In the genomic region with DNA sequence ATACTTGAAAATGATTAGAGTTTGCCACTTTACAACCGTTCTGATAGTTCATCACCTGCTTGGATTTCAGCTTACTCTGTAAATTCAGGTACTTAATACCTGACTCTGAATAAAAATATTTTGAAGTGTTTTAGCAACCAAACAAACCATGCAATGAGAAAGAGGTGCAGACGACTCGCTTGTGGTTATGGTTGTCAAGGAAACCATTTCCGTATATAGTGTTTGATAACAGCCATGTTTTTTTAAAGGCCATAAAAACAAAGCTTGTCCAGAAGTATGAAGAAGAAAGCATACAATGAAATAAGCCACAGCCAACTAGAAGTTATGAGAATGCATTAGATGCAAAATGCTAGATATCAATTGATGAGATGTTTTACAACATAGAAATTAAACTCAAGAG, we compare ENCODE assay signal across 8 cellular contexts.
DNase-seq lines count a peak whose midpoint lies in the region; ATAC-seq, FAIRE-seq and TF ChIP-seq lines count a peak whose summit lies in the region.

No MANE protein-coding gene starts in this region.

- DNase-seq in GM10266 (ENCODE audit: extremely low spot score) (peak; percentile 39), NOMO-1 (lab: John Stamatoyannopoulos, UW; ENCODE audit: unreplicated experiment in 2 of 2) (peak; percentile 42 to 85), amniotic epithelial cell (ENCODE audit: low read depth) (peak; percentile 71), pancreas (no peak), kidney (no peak)

- intact Hi-C loops in pancreas (cut with DNase I): no loop called here
- intact Hi-C loops in kidney (cut with DNase I): no loop called here

- ATAC-seq in HG03135 (IDR thresholded peaks at IDR 0.05; ENCODE audit: unreplicated experiment) (peak; percentile 71), pancreas (peak in 3 of 4 donors; percentile 23 to 63 (median 37)), HG03439 (IDR thresholded peaks at IDR 0.05; ENCODE audit: unreplicated experiment) (no peak), HG03097 (IDR thresholded peaks at IDR 0.05; ENCODE audit: low FRiP score, unreplicated experiment) (no peak)

- H3K9me3 ChIP-seq in pancreas: no peaks in the 10 kb centered on the region
- H3K9me3 ChIP-seq in kidney (ENCODE audit: control insufficient read depth in 1 of 2, low read length in 2 of 2): no peaks in the 10 kb centered on the region

- TF ChIP-seq CTCF in GM10266 (IDR thresholded peaks at IDR 0.05; ENCODE audit: control insufficient read depth, insufficient read depth, low read depth, missing control alignments) (no peak), pancreas (IDR thresholded peaks at IDR 0.05) (no peak), kidney (IDR thresholded peaks at IDR 0.05; ENCODE audit: borderline replicate concordance, extremely low read depth, insufficient read depth) (no peak)

- no peaks in the 10 kb centered on the region for H3K27me3 ChIP-seq in pancreas

- FAIRE-seq in pancreas (lab: Jason Lieb, UNC): peak; percentile 89
- FAIRE-seq in kidney (lab: Jason Lieb, UNC): no peak

- H3K9ac ChIP-seq in kidney (ENCODE audit: low read length in 2 of 2): no peak overlapping the region

- H3K4me3 ChIP-seq in pancreas: no peak overlapping the region
- H3K4me3 ChIP-seq in kidney (ENCODE audit: low read length in 2 of 2): no peak overlapping the region

- H3K4me1 ChIP-seq in pancreas (peaks cover 0 to 11% (median 9%) of the 10 kb centered on the region in 3 donors), kidney (ENCODE audit: control insufficient read depth in 1 of 2, insufficient read depth in 1 of 2, low read depth in 1 of 2, low read length in 2 of 2) (peaks cover 2 to 25% of the 10 kb centered on the region in 2 donors)

- WGBS in pancreas, 2 donors: 20 to 34% methylated on average over 4 of the region's 4 CpGs

- H3K36me3 ChIP-seq in pancreas (no peaks in the 10 kb centered on the region), kidney (ENCODE audit: control insufficient read depth in 1 of 2, insufficient read depth in 2 of 2, low read length in 2 of 2) (no peaks in the 10 kb centered on the region)

- no peak overlapping the region for H3K27ac ChIP-seq in pancreas
- H3K27ac ChIP-seq in kidney (ENCODE audit: low read depth in 2 of 2, low read length in 2 of 2): no peak overlapping the region

Comparison
In these comparisons a context has a peak if more than half of its experiments do, and no peak if none do; other contexts are left out.
1. DNase-seq: peak in GM10266 (single experiment), NOMO-1 (2 of 2) and amniotic epithelial cell (single experiment); none in pancreas (0 of 6) and kidney (single experiment).
2. ATAC-seq: peak in HG03135 (single experiment) and pancreas (3 of 4); none in HG03439 (single experiment) and HG03097 (single experiment).